In the genomic region with DNA sequence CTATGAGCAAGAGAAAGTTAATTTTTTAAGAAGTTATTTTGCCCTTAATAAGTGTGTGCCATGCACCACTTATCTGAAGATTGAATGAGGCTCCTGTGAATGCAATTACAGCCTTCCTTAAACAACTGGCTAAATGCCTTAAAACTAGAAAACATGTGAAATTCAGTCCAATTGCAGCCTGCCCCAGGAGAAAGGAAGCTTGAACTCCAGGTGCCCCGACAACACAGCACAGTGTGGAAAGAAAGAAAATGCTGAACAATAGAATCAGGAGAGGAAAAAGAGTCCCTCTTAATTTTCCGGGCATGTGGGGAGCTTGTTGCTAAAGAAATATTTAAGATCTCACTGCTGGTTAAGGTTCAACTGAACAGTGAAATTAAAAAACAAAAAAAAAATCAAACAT, we compare ENCODE assay signal across 20 cellular contexts. TPM values are rescaled to one million over a fixed set of nuclear protein-coding genes. Genes with fewer than 3 reads are reported as not detected.
A peak's percentile ranks its signal among the peaks of the same experiment; 100 is the strongest.
DNase-seq lines count a peak whose midpoint lies in the region; ATAC-seq and TF ChIP-seq lines count a peak whose summit lies in the region.
"Had no signal": no experiment of that assay in that cellular context is flagged by ENCODE, and none has a peak within 500 bp of the region (broad histone marks: within the 10 kb centered on the region; RNA-seq: fewer than 3 reads in every experiment).

No MANE protein-coding gene starts in this region.

- H2BK5ac ChIP-seq in mesenchymal stem cell (ENCODE audit: low read depth, low read length, poor library complexity, severe bottlenecking), result no peak overlapping the region

- no peak overlapping the region for H2BK12ac ChIP-seq in mesenchymal stem cell (ENCODE audit: low read length in 2 of 2)

- H4K91ac ChIP-seq in mesenchymal stem cell (ENCODE audit: low read length), result no peak overlapping the region

- peaks cover 28% of the 10 kb centered on the region for H3K79me1 ChIP-seq in mesenchymal stem cell (replicated peaks; ENCODE audit: low read length, poor library complexity, severe bottlenecking)

- peak overlapping the region; percentile 52 for H3K27ac Mint-ChIP-seq in chondrocyte (ENCODE audit: unreplicated experiment)
- H3K27ac Mint-ChIP-seq in CD4-positive, alpha-beta T cell, result no peak overlapping the region
- H3K27ac Mint-ChIP-seq: B cell; stimulated activated naive B cell treated with anti-CD40 and anti-IgM and Interleukin-4, amounts not matched to agents 10 μg/mL and 1 μg/mL and 100 μg/mL, for 72 hours had no signal

- no peak overlapping the region for H3K4ac ChIP-seq in mesenchymal stem cell (ENCODE audit: low read depth in 1 of 2, low read length in 2 of 2)

- no peak overlapping the region for H4K8ac ChIP-seq in mesenchymal stem cell (ENCODE audit: low read length)

- H3K18ac ChIP-seq in mesenchymal stem cell (ENCODE audit: low read depth in 1 of 2, low read length in 2 of 2), result no peak overlapping the region

- TF ChIP-seq CTCF in Panc1 (IDR thresholded peaks at IDR 0.05) (no peak), chondrocyte (IDR thresholded peaks at IDR 0.05) (no peak), suprapubic skin (IDR thresholded peaks at IDR 0.05) (no peak)
- no peak for TF ChIP-seq CTCF in CD4-positive, alpha-beta T cell (IDR thresholded peaks at IDR 0.05)

- peaks cover 7% of the 10 kb centered on the region for H3K36me3 Mint-ChIP-seq in chondrocyte (ENCODE audit: low read depth)
- no peaks in the 10 kb centered on the region for H3K36me3 Mint-ChIP-seq in CD4-positive, alpha-beta T cell (ENCODE audit: low read depth)

- WGBS in mesenchymal stem cell, result 76% methylated on average over 1 of the region's 2 CpGs
- 53% methylated on average over 2 of the region's 2 CpGs for WGBS in suprapubic skin

- H3K9ac ChIP-seq in mesenchymal stem cell (ENCODE audit: low read length), result peak overlapping the region; percentile 28
- H3K9ac ChIP-seq in subcutaneous abdominal adipose tissue (ENCODE audit: low read length in 5 of 5), result no peak overlapping the region

- H2BK15ac ChIP-seq in mesenchymal stem cell (ENCODE audit: low read depth, poor library complexity, severe bottlenecking), result no peak overlapping the region

- H3K27me3 ChIP-seq in Panc1 (ENCODE audit: control insufficient read depth, insufficient read depth, low read length) (no peaks in the 10 kb centered on the region), mesenchymal stem cell (ENCODE audit: control insufficient read depth in 1 of 2, insufficient read depth in 1 of 2, low read length in 2 of 2) (no peaks in the 10 kb centered on the region), subcutaneous abdominal adipose tissue (ENCODE audit: control insufficient read depth in 5 of 5, insufficient read depth in 4 of 5, low read length in 5 of 5) (no peaks in the 10 kb centered on the region), suprapubic skin (no peaks in the 10 kb centered on the region)
- H3K27me3 ChIP-seq in CD4-positive, alpha-beta T cell (ENCODE audit: control insufficient read depth, insufficient read depth, low read length), result peaks cover 3% of the 10 kb centered on the region
- H3K27me3 ChIP-seq: tibial nerve had no signal

- no peaks in the 10 kb centered on the region for H3K9me3 Mint-ChIP-seq in chondrocyte (ENCODE audit: low read depth)
- no peaks in the 10 kb centered on the region for H3K9me3 Mint-ChIP-seq in CD4-positive, alpha-beta T cell
- H3K9me3 Mint-ChIP-seq: stimulated activated naive B cell treated with anti-CD40 and anti-IgM and Interleukin-4, amounts not matched to agents 10 μg/mL and 1 μg/mL and 100 μg/mL, for 72 hours had no signal

- H3K23ac ChIP-seq in mesenchymal stem cell (ENCODE audit: low read length in 2 of 2), result no peak overlapping the region

- intact Hi-C loops in Panc1 (cut with micrococcal nuclease; ENCODE audit: unreplicated experiment), result loop anchor here (10.0 kb wide), 1 partner anchor 105 kb away; no protein-coding TSS in a partner anchor
- intact Hi-C loops in CD4-positive, alpha-beta T cell (cut with DNase I, micrococcal nuclease), result no loop called here

- TF ChIP-seq EP300 in suprapubic skin (IDR thresholded peaks at IDR 0.05), result no peak

- peaks cover 81% of the 10 kb centered on the region for H3K4me1 Mint-ChIP-seq in chondrocyte (ENCODE audit: low read depth)
- no peaks in the 10 kb centered on the region for H3K4me1 Mint-ChIP-seq in CD4-positive, alpha-beta T cell (ENCODE audit: low read depth)

- H2AFZ ChIP-seq in mesenchymal stem cell (ENCODE audit: low read depth, low read length), result no peak overlapping the region

- H3K27ac ChIP-seq in Panc1 (ENCODE audit: low read length) (peak overlapping the region; percentile 60; the same call in 1 of the 2 replicates), mesenchymal stem cell (ENCODE audit: low read length, poor library complexity, severe bottlenecking) (no peak overlapping the region), subcutaneous abdominal adipose tissue (ENCODE audit: low read depth, low read length) (peak overlapping the region; percentile 43), suprapubic skin (no peak overlapping the region)
- no peak overlapping the region for H3K27ac ChIP-seq in CD4-positive, alpha-beta T cell (ENCODE audit: low read depth, low read length)

- H3K14ac ChIP-seq in mesenchymal stem cell (ENCODE audit: low read length in 2 of 2), result no peak overlapping the region

- H3K4me1 ChIP-seq in Panc1 (ENCODE audit: control insufficient read depth, insufficient read depth, low read length), result peaks cover 41% of the 10 kb centered on the region
- H3K4me1 ChIP-seq in mesenchymal stem cell (ENCODE audit: control insufficient read depth, insufficient read depth, low read depth, low read length), result peaks cover 10% of the 10 kb centered on the region
- H3K4me1 ChIP-seq in subcutaneous abdominal adipose tissue (ENCODE audit: control insufficient read depth in 5 of 5, insufficient read depth in 5 of 5, low read length in 5 of 5), result peaks cover 6 to 41% (median 31%) of the 10 kb centered on the region in 5 donors
- H3K4me1 ChIP-seq in suprapubic skin, result peaks cover 26% of the 10 kb centered on the region

- H2BK120ac ChIP-seq in mesenchymal stem cell (ENCODE audit: low read depth, low read length), result no peak overlapping the region

- H3K9me3 ChIP-seq in Panc1 (ENCODE audit: control insufficient read depth, insufficient read depth, low read depth, low read length) (no peaks in the 10 kb centered on the region), mesenchymal stem cell (ENCODE audit: control insufficient read depth, low read length) (no peaks in the 10 kb centered on the region), subcutaneous abdominal adipose tissue (ENCODE audit: control insufficient read depth in 5 of 5, low read length in 5 of 5) (no peaks in the 10 kb centered on the region), suprapubic skin (no peaks in the 10 kb centered on the region)
- no peaks in the 10 kb centered on the region for H3K9me3 ChIP-seq in CD4-positive, alpha-beta T cell (ENCODE audit: control insufficient read depth, low read length)
- H3K9me3 ChIP-seq: tibial nerve had no signal

- in situ Hi-C loops in Panc1 (cut with HindIII; ENCODE audit: low pct_unique_long_range_greater_than_20kb, low sequenced_read_pairs), result no loop called here

- no peak overlapping the region for H3K4me3 ChIP-seq in Panc1 (ENCODE audit: low read depth in 2 of 2, low read length in 2 of 2)
- H3K4me3 ChIP-seq in mesenchymal stem cell (ENCODE audit: insufficient read depth in 1 of 2, low read depth in 1 of 2, low read length in 2 of 2), result no peak overlapping the region
- no peak overlapping the region for H3K4me3 ChIP-seq in subcutaneous abdominal adipose tissue (ENCODE audit: low read depth in 1 of 5, low read length in 5 of 5)
- no peak overlapping the region for H3K4me3 ChIP-seq in suprapubic skin
- H3K4me3 ChIP-seq: tibial nerve had no signal

- no peaks in the 10 kb centered on the region for H3K27me3 Mint-ChIP-seq in chondrocyte (ENCODE audit: low read depth)
- H3K27me3 Mint-ChIP-seq in CD4-positive, alpha-beta T cell, result peaks cover 31% of the 10 kb centered on the region
- H3K27me3 Mint-ChIP-seq: B cell; stimulated activated naive B cell treated with anti-CD40 and anti-IgM and Interleukin-4, amounts not matched to agents 10 μg/mL and 1 μg/mL and 100 μg/mL, for 72 hours had no signal

- no peak for ATAC-seq in Panc1
- ATAC-seq in CD4-positive, alpha-beta T cell (ENCODE audit: poor library complexity), result no peak

- no peaks in the 10 kb centered on the region for H3K36me3 ChIP-seq in Panc1 (ENCODE audit: control insufficient read depth, insufficient read depth, low read length)
- H3K36me3 ChIP-seq in mesenchymal stem cell (ENCODE audit: control insufficient read depth in 1 of 2, insufficient read depth in 2 of 2, low read depth in 1 of 2, low read length in 2 of 2), result peaks cover 2 to 15% of the 10 kb centered on the region in 2 experiments
- no peaks in the 10 kb centered on the region for H3K36me3 ChIP-seq in subcutaneous abdominal adipose tissue (ENCODE audit: control insufficient read depth in 5 of 5, insufficient read depth in 5 of 5, low read length in 5 of 5)
- no peaks in the 10 kb centered on the region for H3K36me3 ChIP-seq in suprapubic skin
- H3K36me3 ChIP-seq: tibial nerve had no signal

- CTCF ChIA-PET in Panc1 (lab: Charles Lee), result interaction anchor here (0.6 kb wide), 1 partner anchor 23 kb away, joined by 3 read pairs; no protein-coding TSS in a partner anchor
- CTCF ChIA-PET in CD4-positive, alpha-beta T cell (lab: Charles Lee), result no interaction called here

- no peak overlapping the region for H2AK5ac ChIP-seq in mesenchymal stem cell (ENCODE audit: low read length, severe bottlenecking)

- no peak for TF ChIP-seq POLR2A in suprapubic skin (IDR thresholded peaks at IDR 0.05)

- H3K4me3 Mint-ChIP-seq in chondrocyte (ENCODE audit: unreplicated experiment), result no peak overlapping the region
- no peak overlapping the region for H3K4me3 Mint-ChIP-seq in CD4-positive, alpha-beta T cell
- H3K4me3 Mint-ChIP-seq: B cell; stimulated activated naive B cell treated with anti-CD40 and anti-IgM and Interleukin-4, amounts not matched to agents 10 μg/mL and 1 μg/mL and 100 μg/mL, for 72 hours had no signal

- no peak for DNase-seq in Panc1 (ENCODE audit: low read depth, low spot score)
- DNase-seq in chondrocyte (ENCODE audit: low spot score), result no peak
- no peak for DNase-seq in mesenchymal stem cell
- no peak for DNase-seq in activated CD4-positive, alpha-beta T cell treated with anti-CD3 and anti-CD28 coated beads for 1 hour
- no peak for DNase-seq in COLO829 (ENCODE audit: low spot score)
- DNase-seq in CD4-positive, alpha-beta T cell, result no peak
- DNase-seq in suprapubic skin (ENCODE audit: low spot score in 2 of 2), result no peak
- DNase-seq: activated CD4-positive, alpha-beta T cell treated with anti-CD3 and anti-CD28 coated beads, Interleukin-2, amount 50 U/mL, for 1 hour; activated T-cell treated with anti-CD3 and anti-CD28 coated beads for 4 hours; foreskin melanocyte; hypothalamus; midbrain; NCI-H1048; NCI-H2029 treated with DMSO at 0.1 percent for 48 hours; NCI-H510A; retina; stimulated activated naive B cell treated with anti-CD40 and anti-IgM and Interleukin-4, amounts not matched to agents 10 μg/mL and 1 μg/mL and 100 μg/mL, for 72 hours had no signal

- H3K4me2 ChIP-seq in mesenchymal stem cell (ENCODE audit: low read length, poor library complexity, severe bottlenecking), result no peak overlapping the region

- POLR2A ChIA-PET in Panc1 (lab: Charles Lee), result no interaction called here
- POLR2A ChIA-PET in CD4-positive, alpha-beta T cell (lab: Charles Lee), result no interaction called here

- BruUV-seq in Panc1 (replicated peaks; lab: Mats Ljungman, UMichigan), result no TSS peak

RNA-seq across cellular contexts. Expression of gene LHFPL2, which starts 8.8 kb away (rescaled TPM):
- total RNA-seq in Panc1 (2021; ENCODE audit: unreplicated experiment) (25.8 TPM), chondrocyte (45.4 to 49.6 TPM (median 49.4 TPM) in 3 replicates), suprapubic skin (10 to 100 TPM; 10.3 to 11.6 (median 10.8) TPM)
- 13.5 TPM for polyA plus RNA-seq in Panc1 (2012; ENCODE audit: insufficient read length)
- 13.5 TPM for polyA plus RNA-seq in mesenchymal stem cell (2013, experiment 1 of 2)
- 11.5 TPM for polyA plus RNA-seq in mesenchymal stem cell (2013, experiment 2 of 2)
- total RNA-seq in CD4-positive, alpha-beta T cell, result under 1 TPM; 0.19 to 0.25 TPM

Comparison
In these comparisons a context has a peak if more than half of its experiments do, and no peak if none do; other contexts are left out.
1. H3K27ac ChIP-seq: peak in Panc1 (single experiment) and subcutaneous abdominal adipose tissue (single experiment); none in mesenchymal stem cell (single experiment), CD4-positive, alpha-beta T cell (single experiment) and suprapubic skin (single experiment).
2. RNA of gene LHFPL2, which starts 8.8 kb away (total RNA-seq): 45.4 to 49.6 TPM in chondrocyte, 25.8 TPM in Panc1 (single experiment) and 10.3 to 11.6 TPM in suprapubic skin; 0.19 to 0.25 TPM in CD4-positive, alpha-beta T cell; every median in the first group is over 4 times any median in the second.